8 cellular contexts compared by ENCODE assay signal in genomic region chr16:22008215-22009142, GRCh38. TPM values are rescaled to one million over a fixed set of nuclear protein-coding genes. Genes with fewer than 3 reads are reported as not detected.
DNase-seq lines count a peak whose midpoint lies in the region; ATAC-seq and TF ChIP-seq lines count a peak whose summit lies in the region.

No MANE protein-coding gene starts in this region.

- no peaks in the 10 kb centered on the region for H3K9me3 Mint-ChIP-seq in activated naive CD4-positive, alpha-beta T cell treated with anti-CD3 and anti-CD28 coated beads, Interleukin-2, amount 10 ng/mL, durations not matched to agents 7 days and 5 days

- H3K36me3 Mint-ChIP-seq in activated naive CD4-positive, alpha-beta T cell treated with anti-CD3 and anti-CD28 coated beads, Interleukin-2, amount 10 ng/mL, durations not matched to agents 7 days and 5 days: peaks cover 7% of the 10 kb centered on the region

- H3K27me3 Mint-ChIP-seq in activated naive CD4-positive, alpha-beta T cell treated with anti-CD3 and anti-CD28 coated beads, Interleukin-2, amount 10 ng/mL, durations not matched to agents 7 days and 5 days: peaks cover 34% of the 10 kb centered on the region

- ATAC-seq in left ventricle myocardium superior (peak; percentile 12), psoas muscle (peak; percentile 10 to 31 (median 18))

- H3K27ac ChIP-seq in psoas muscle: peak overlapping the region; percentile 50

- no peaks in the 10 kb centered on the region for H3K27me3 ChIP-seq in psoas muscle (ENCODE audit: insufficient read depth in 3 of 3, low read length in 2 of 3)

- intact Hi-C loops in left ventricle myocardium superior (cut with micrococcal nuclease): loop anchor here (10.0 kb wide), 1 partner anchor 286 kb away; the partner anchor contains the start of gene POLR3E
- intact Hi-C loops in psoas muscle (cut with DNase I): loop anchor here in 1 of 2 donors (5.0 kb wide), 1 partner anchor 289 kb away; the partner anchor contains the start of gene POLR3E

- peaks cover 28% of the 10 kb centered on the region for H3K4me1 Mint-ChIP-seq in activated naive CD4-positive, alpha-beta T cell treated with anti-CD3 and anti-CD28 coated beads, Interleukin-2, amount 10 ng/mL, durations not matched to agents 7 days and 5 days

- peak overlapping the region; percentile 79 for H3K27ac Mint-ChIP-seq in activated naive CD4-positive, alpha-beta T cell treated with anti-CD3 and anti-CD28 coated beads, Interleukin-2, amount 10 ng/mL, durations not matched to agents 7 days and 5 days

- H3K4me3 Mint-ChIP-seq in activated naive CD4-positive, alpha-beta T cell treated with anti-CD3 and anti-CD28 coated beads, Interleukin-2, amount 10 ng/mL, durations not matched to agents 7 days and 5 days: peak overlapping the region; percentile 85

- no peak for TF ChIP-seq CTCF in psoas muscle (IDR thresholded peaks at IDR 0.05)

- WGBS in psoas muscle, 3 donors: 1 to 2% (median 2%) methylated on average over 55 to 70 of the region's 70 CpGs

- H3K4me1 ChIP-seq in psoas muscle: peaks cover 35% of the 10 kb centered on the region

- H3K9me3 ChIP-seq in psoas muscle: no peaks in the 10 kb centered on the region

- H3K36me3 ChIP-seq in psoas muscle (ENCODE audit: insufficient read depth in 1 of 2, low read depth in 1 of 2): no peaks in the 10 kb centered on the region

- DNase-seq in NCI-H82 (lab: John Stamatoyannopoulos, UW) (peak; percentile 22), NCI-H82 treated with DMSO at 0.1 percent for 48 hours (lab: John Stamatoyannopoulos, UW; ENCODE audit: unreplicated experiment) (no peak), KBM-7 (peak; percentile 12), left ventricle myocardium superior (peak; percentile 37), psoas muscle (peak; percentile 38 to 66), GDM1 (lab: John Stamatoyannopoulos, UW) (no peak), SHP77 (lab: John Stamatoyannopoulos, UW) (no peak)
- peak; percentile 48 for DNase-seq in activated naive CD4-positive, alpha-beta T cell treated with anti-CD3 and anti-CD28 coated beads, Interleukin-2, amount 10 ng/mL, durations not matched to agents 7 days and 5 days

- in situ Hi-C loops in KBM-7 (cut with MboI; ENCODE audit: low pct_unique_long_range_greater_than_20kb, low sequenced_read_pairs): no loop called here

- peak overlapping the region; percentile 99 for H3K4me3 ChIP-seq in psoas muscle

- CTCF ChIA-PET in activated naive CD4-positive, alpha-beta T cell treated with anti-CD3 and anti-CD28 coated beads, Interleukin-2, amount 10 ng/mL, durations not matched to agents 7 days and 5 days (lab: Charles Lee): interaction anchor here (1.4 to 13.2 kb wide), 5 partner anchors 8 to 181 kb away, joined by 5 to 215 read pairs (median 10); no protein-coding TSS in a partner anchor

RNA-seq across cellular contexts. Expression of gene MOSMO, which starts 0.6 kb away (rescaled TPM):
- 11.3 TPM for total RNA-seq in left ventricle myocardium superior
- 10 to 100 TPM in 2 of 4 donors, 1 to 10 TPM in 2; 7.8 to 13.8 (median 10.5) TPM for total RNA-seq in psoas muscle
- polyA plus RNA-seq in psoas muscle: 10 to 100 TPM in 2 of 3 donors, 1 to 10 TPM in 1; 6.0 to 21.3 (median 11.3) TPM

RNA-seq across cellular contexts. Expression of gene PDZD9, which starts 7.6 kb away (rescaled TPM):
- total RNA-seq in left ventricle myocardium superior: not detected
- total RNA-seq in psoas muscle: not detected
- under 1 TPM in 1 of 3 donors, not detected in 2; 0.08 TPM for polyA plus RNA-seq in psoas muscle

RNA-seq across cellular contexts. Expression of gene UQCRC2, which starts 55.3 kb away (rescaled TPM):
- total RNA-seq in left ventricle myocardium superior (1,065 TPM), psoas muscle (100 to 1,000 TPM; 434 to 716 (median 591) TPM)
- polyA plus RNA-seq in psoas muscle: 100 to 1,000 TPM; 288 to 301 (median 294) TPM

Comparison
In these comparisons a context has a peak if more than half of its experiments do, and no peak if none do; other contexts are left out.
1. DNase-seq: peak in NCI-H82 (single experiment), KBM-7 (single experiment), activated naive CD4-positive, alpha-beta T cell treated with anti-CD3 and anti-CD28 coated beads, Interleukin-2, amount 10 ng/mL, durations not matched to agents 7 days and 5 days (single experiment), left ventricle myocardium superior (single experiment) and psoas muscle (2 of 2); none in NCI-H82 treated with DMSO at 0.1 percent for 48 hours (single experiment), GDM1 (single experiment) and SHP77 (0 of 2).